Comparison of ENCODE assay signal across 12 cellular contexts in the genomic region with DNA sequence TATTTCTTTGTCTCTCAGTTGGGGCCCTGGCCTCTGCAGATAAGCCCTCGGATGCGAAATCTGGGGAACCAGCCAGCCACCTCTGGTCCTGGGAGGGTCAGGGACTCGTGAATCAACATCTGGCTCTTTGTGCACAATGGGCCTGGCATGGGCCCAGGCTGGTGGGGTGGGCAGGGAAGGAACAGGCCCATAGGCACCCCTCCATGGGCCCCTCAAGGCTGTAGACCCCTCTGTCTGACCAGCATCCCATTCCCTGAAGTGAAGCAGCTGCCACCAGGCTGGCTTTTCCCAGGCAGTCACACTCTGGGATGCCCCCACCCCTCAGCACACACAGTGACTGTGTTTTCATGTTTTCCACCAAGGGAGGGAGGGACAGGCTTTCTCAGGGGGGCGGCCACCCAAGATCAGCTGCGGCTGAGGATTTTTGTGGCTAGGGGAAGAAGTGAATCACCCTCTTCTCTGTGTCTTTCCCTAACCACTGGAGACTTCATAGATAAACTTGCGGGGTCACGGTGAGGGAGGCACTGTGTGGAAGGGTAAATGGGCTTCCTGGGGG.
A peak's percentile ranks its signal among the peaks of the same experiment; 100 is the strongest.
DNase-seq lines count a peak whose midpoint lies in the region; ATAC-seq, FAIRE-seq and TF ChIP-seq lines count a peak whose summit lies in the region.
"Had no signal": no experiment of that assay in that cellular context is flagged by ENCODE, and none has a peak within 500 bp of the region (broad histone marks: within the 10 kb centered on the region; RNA-seq: fewer than 3 reads in every experiment).

No MANE protein-coding gene starts in this region.

- ATAC-seq in HCT116 (0 out of 2 replicates have a peak, but pooled peaks have one; percentile 23), HepG2 (peak; percentile 27)

- TF ChIP-seq EP300 in HepG2 (IDR thresholded peaks at IDR 0.05; ENCODE audit: low read depth in 2 of 2, low read length in 2 of 2): no peak
- no peak for TF ChIP-seq EP300 in HepG2 (CRISPR knock-in tag; IDR thresholded peaks at IDR 0.05; ENCODE audit: borderline replicate concordance)

- TF ChIP-seq RAD21 in HCT116 (IDR thresholded peaks at IDR 0.05; ENCODE audit: low read depth) (no peak), HepG2 (CRISPR knock-in tag; IDR thresholded peaks at IDR 0.05) (no peak)

- H3K27me3 ChIP-seq in ACC112 (ENCODE audit: insufficient read depth, low read length): no peaks in the 10 kb centered on the region
- no peaks in the 10 kb centered on the region for H3K27me3 ChIP-seq in HCT116 (ENCODE audit: insufficient read depth, low read length)
- no peaks in the 10 kb centered on the region for H3K27me3 ChIP-seq in HepG2 (ENCODE audit: control insufficient read depth in 1 of 2, insufficient read depth in 2 of 2, low read length in 2 of 2)

- H3K4me1 ChIP-seq in ACC112 (ENCODE audit: control insufficient read depth, insufficient read depth, low read length, unreplicated experiment) (peaks cover 21% of the 10 kb centered on the region), HCT116 (ENCODE audit: control insufficient read depth in 1 of 2, insufficient read depth in 2 of 2, low read length in 2 of 2) (peaks cover 0 to 52% of the 10 kb centered on the region in 2 experiments; a peak in 2 of 4 replicates), HepG2 (ENCODE audit: insufficient read depth, low read length) (peaks cover 48% of the 10 kb centered on the region)

- BruUV-seq in HCT116 (replicated peaks; lab: Mats Ljungman, UMichigan) (no TSS peak), HepG2 (replicated peaks; lab: Mats Ljungman, UMichigan) (no TSS peak)

- WGBS in HepG2 (ENCODE audit: low lambda C conversion rate): 53% methylated on average over 7 of the region's 7 CpGs

- CTCF ChIA-PET in HCT116 (lab: Charles Lee): no interaction called here
- CTCF ChIA-PET in HepG2 (lab: Yijun Ruan, JAX; ENCODE audit: low intra/inter-chr PET ratio, low total read pairs): no interaction called here

- DNase-seq in HCT116 (ENCODE audit: low read depth, low spot score) (no peak), astrocyte of the hippocampus (ENCODE audit: low read depth, low spot score) (peak; percentile 90), HepG2 (ENCODE audit: low spot score) (peak; percentile 23), NCI-H146 treated with DMSO at 0.1 percent for 48 hours (lab: John Stamatoyannopoulos, UW; ENCODE audit: unreplicated experiment) (no peak), AML-193 (lab: John Stamatoyannopoulos, UW) (no peak), T-helper 1 cell (no peak)
- no peak for DNase-seq in stimulated activated CD4-positive, alpha-beta T cell treated with anti-CD3 and anti-CD28 coated beads, Interleukin-2, amount 100 ng/mL, for 24 hours
- DNase-seq: COR-L47, NCI-H2171 treated with DMSO at 0.1 percent for 48 hours had no signal

- no peak for TF ChIP-seq POLR2A in HCT116 (IDR thresholded peaks at IDR 0.05; ENCODE audit: borderline replicate concordance, extremely low read depth, insufficient read depth, insufficient read length)
- no peak for TF ChIP-seq POLR2A in HepG2 (IDR thresholded peaks at IDR 0.05; ENCODE audit: insufficient read depth in 1 of 2, low read depth in 2 of 2, low read length in 2 of 2)

- H3K9ac ChIP-seq in HCT116 (ENCODE audit: low read length) (no peak overlapping the region), HepG2 (ENCODE audit: insufficient read depth, low read depth, low read length) (no peak overlapping the region)

- in situ Hi-C loops in HepG2 (cut with HindIII; ENCODE audit: extremely low pct_ligation_motif_present, low pct_unique_long_range_greater_than_20kb): no loop called here

- H3K79me2 ChIP-seq in ACC112 (ENCODE audit: control insufficient read depth, insufficient read depth, low read length, unreplicated experiment) (peaks cover 44% of the 10 kb centered on the region), HCT116 (ENCODE audit: insufficient read depth, low read length) (peaks cover 88% of the 10 kb centered on the region), HepG2 (ENCODE audit: insufficient read depth, low read length) (peaks cover 36% of the 10 kb centered on the region)

- intact Hi-C loops in HCT116 (cut with micrococcal nuclease): no loop called here
- intact Hi-C loops in HepG2 (cut with micrococcal nuclease; ENCODE audit: unreplicated experiment): loop anchor here (10.0 kb wide), 1 partner anchor 165 kb away; a partner anchor contains a TSS

- H2AFZ ChIP-seq in ACC112 (ENCODE audit: low read length, unreplicated experiment) (no peak overlapping the region), HCT116 (ENCODE audit: low read depth, low read length, poor library complexity, severe bottlenecking) (no peak overlapping the region), HepG2 (ENCODE audit: low read length) (no peak overlapping the region)

- H3K4me2 ChIP-seq in HCT116 (ENCODE audit: low read length): no peak overlapping the region
- H3K4me2 ChIP-seq in HepG2 (ENCODE audit: low read depth, low read length): no peak overlapping the region

- RAD21 ChIA-PET in HCT116 (lab: Charles Lee; ENCODE audit: low non-redundant PET in 1 of 2, low total read pairs in 2 of 2, uncharacterized antibody in 2 of 2, unreplicated experiment in 2 of 2): no interaction called here

- TF ChIP-seq CTCF in HCT116 (IDR thresholded peaks at IDR 0.05 in 2 of 3, conservative IDR thresholded peaks at IDR 0.05 in 1 of 3; ENCODE audit: borderline replicate concordance in 1 of 3, insufficient read depth in 1 of 3, low read depth in 2 of 3, low read length in 2 of 3) (no peak), HepG2 (CRISPR knock-in tag; IDR thresholded peaks at IDR 0.05) (no peak)

- no peaks in the 10 kb centered on the region for H3K9me2 ChIP-seq in HCT116 (ENCODE audit: insufficient read depth)

- no peaks in the 10 kb centered on the region for H3K9me3 ChIP-seq in HCT116 (ENCODE audit: control insufficient read depth in 1 of 2, insufficient read depth in 1 of 2, low read depth in 1 of 2, low read length in 2 of 2)
- no peaks in the 10 kb centered on the region for H3K9me3 ChIP-seq in HepG2 (ENCODE audit: low read length)
- H3K9me3 ChIP-seq: HAP-1 had no signal

- H4K20me1 ChIP-seq in HCT116 (ENCODE audit: insufficient read depth): no peaks in the 10 kb centered on the region
- H4K20me1 ChIP-seq in HepG2 (ENCODE audit: insufficient read depth, low read length): peaks cover 56% of the 10 kb centered on the region

- H3K4me3 ChIP-seq in ACC112 (ENCODE audit: low read depth, low read length) (no peak overlapping the region), HCT116 (replicated peaks in 1 of 2; ENCODE audit: low read depth in 1 of 2, low read length in 2 of 2) (no peak overlapping the region), HepG2 (replicated peaks in 1 of 3; ENCODE audit: insufficient read depth in 1 of 3, low read depth in 2 of 3, low read length in 3 of 3) (no peak overlapping the region)
- H3K4me3 ChIP-seq: HAP-1 had no signal

- FAIRE-seq in HepG2 (lab: Jason Lieb, UNC): no peak

- H3K27ac ChIP-seq in ACC112 (ENCODE audit: low read depth, low read length) (peak overlapping the region; percentile 55; the same call in 1 of the 2 replicates), HCT116 (ENCODE audit: low read depth, low read length) (no peak overlapping the region), HepG2 (ENCODE audit: extremely low read length, insufficient read depth, low read length) (no peak overlapping the region)
- H3K27ac ChIP-seq: HL-60 had no signal

- no peaks in the 10 kb centered on the region for H3K36me3 ChIP-seq in ACC112 (ENCODE audit: insufficient read depth, low read length)
- no peaks in the 10 kb centered on the region for H3K36me3 ChIP-seq in HCT116 (ENCODE audit: control insufficient read depth in 1 of 2, insufficient read depth in 2 of 2, low read length in 2 of 2)
- H3K36me3 ChIP-seq in HepG2 (replicated peaks in 1 of 2; ENCODE audit: control insufficient read depth in 1 of 2, insufficient read depth in 2 of 2, low read length in 2 of 2): no peaks in the 10 kb centered on the region
- H3K36me3 ChIP-seq: HAP-1 had no signal

- POLR2A ChIA-PET in HCT116 (lab: Charles Lee) (no interaction called here), HepG2 (lab: Yijun Ruan, JAX) (no interaction called here)

TF ChIP-seq in HCT116, 20 proteins besides CTCF, POLR2A, EP300 and RAD21 (continues in another document):
- TF ChIP-seq FOSL1 (IDR thresholded peaks at IDR 0.05; ENCODE audit: low read depth) (peak; percentile 19; the same call in 1 of the 2 replicates), JUND (IDR thresholded peaks at IDR 0.05) (peak; percentile 20; the same call in 1 of the 2 replicates)

TF ChIP-seq in HepG2, 621 proteins besides CTCF, POLR2A, EP300 and RAD21:
- TF ChIP-seq, protein P1, sequence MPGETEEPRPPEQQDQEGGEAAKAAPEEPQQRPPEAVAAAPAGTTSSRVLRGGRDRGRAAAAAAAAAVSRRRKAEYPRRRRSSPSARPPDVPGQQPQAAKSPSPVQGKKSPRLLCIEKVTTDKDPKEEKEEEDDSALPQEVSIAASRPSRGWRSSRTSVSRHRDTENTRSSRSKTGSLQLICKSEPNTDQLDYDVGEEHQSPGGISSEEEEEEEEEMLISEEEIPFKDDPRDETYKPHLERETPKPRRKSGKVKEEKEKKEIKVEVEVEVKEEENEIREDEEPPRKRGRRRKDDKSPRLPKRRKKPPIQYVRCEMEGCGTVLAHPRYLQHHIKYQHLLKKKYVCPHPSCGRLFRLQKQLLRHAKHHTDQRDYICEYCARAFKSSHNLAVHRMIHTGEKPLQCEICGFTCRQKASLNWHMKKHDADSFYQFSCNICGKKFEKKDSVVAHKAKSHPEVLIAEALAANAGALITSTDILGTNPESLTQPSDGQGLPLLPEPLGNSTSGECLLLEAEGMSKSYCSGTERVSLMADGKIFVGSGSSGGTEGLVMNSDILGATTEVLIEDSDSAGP (CRISPR knock-in tag; IDR thresholded peaks at IDR 0.05; ENCODE audit: borderline replicate concordance): 0 out of 2 replicates have a peak, but pooled peaks have one; percentile 16
- TF ChIP-seq NFIB (CRISPR knock-in tag; IDR thresholded peaks at IDR 0.05; ENCODE audit: borderline replicate concordance) (no peak), ZNF337 (CRISPR knock-in tag; IDR thresholded peaks at IDR 0.05; ENCODE audit: borderline replicate concordance, low read depth) (no peak), RBM22 (optimal IDR thresholded peaks at IDR 0.05; ENCODE audit: low read length) (peak; percentile 39), ARNT2 (CRISPR knock-in tag; IDR thresholded peaks at IDR 0.05; ENCODE audit: low read depth) (0 out of 2 replicates have a peak, but pooled peaks have one; percentile 3), RXRB (CRISPR knock-in tag; IDR thresholded peaks at IDR 0.05; ENCODE audit: borderline replicate concordance) (no peak), ZNF547 (CRISPR knock-in tag; IDR thresholded peaks at IDR 0.05) (0 out of 2 replicates have a peak, but pooled peaks have one; percentile 25)
TF ChIP-seq in HepG2: peak in this region for 4.

Comparison
In these comparisons a context has a peak if more than half of its experiments do, and no peak if none do; other contexts are left out.
1. DNase-seq: peak in astrocyte of the hippocampus (single experiment) and HepG2 (single experiment); none in HCT116 (single experiment), NCI-H146 treated with DMSO at 0.1 percent for 48 hours (single experiment), AML-193 (0 of 2), stimulated activated CD4-positive, alpha-beta T cell treated with anti-CD3 and anti-CD28 coated beads, Interleukin-2, amount 100 ng/mL, for 24 hours (0 of 2) and T-helper 1 cell (0 of 5).